In genomic region chr12:47556631-47557030, GRCh38 we compare ENCODE assay signal across 15 cellular contexts.
A peak's percentile ranks its signal among the peaks of the same experiment; 100 is the strongest.
DNase-seq lines count a peak whose midpoint lies in the region; ATAC-seq and TF ChIP-seq lines count a peak whose summit lies in the region.
"Had no signal": no experiment of that assay in that cellular context is flagged by ENCODE, and none has a peak within 500 bp of the region (broad histone marks: within the 10 kb centered on the region; RNA-seq: fewer than 3 reads in every experiment).

No MANE protein-coding gene starts in this region.

- H3K27me3 Mint-ChIP-seq in GM23338 (ENCODE audit: insufficient read depth, low read depth, poor library complexity) (no peaks in the 10 kb centered on the region), neural progenitor cell (ENCODE audit: insufficient read depth, low read depth) (peaks cover 2% of the 10 kb centered on the region)

- no peak for TF ChIP-seq CTCF in GM23338 (conservative IDR thresholded peaks at IDR 0.05; ENCODE audit: low read depth in 2 of 2)
- TF ChIP-seq CTCF in neural progenitor cell (IDR thresholded peaks at IDR 0.05): no peak
- no peak for TF ChIP-seq CTCF in PC-9 (conservative IDR thresholded peaks at IDR 0.05)

- H3K9ac ChIP-seq in neural progenitor cell: no peak overlapping the region
- H3K9ac ChIP-seq: BLaER1 treated with 17β-estradiol and CSF1 and Interleukin-3, amounts not matched to agents 10 nM and 100 nM had no signal

- POLR2A ChIA-PET in PC-9 (lab: Charles Lee; ENCODE audit: unreplicated experiment): no interaction called here

- peaks cover 10% of the 10 kb centered on the region; the same call in 1 of the 2 replicates for H3K9me2 ChIP-seq in GM23338 (ENCODE audit: insufficient read depth)
- H3K9me2 ChIP-seq in PC-9 (ENCODE audit: insufficient read depth): 0 out of 2 replicates have a peak, but pooled peaks cover 3% of the 10 kb centered on the region

- peak overlapping the region; percentile 7; the same call in 1 of the 2 replicates for H2AFZ ChIP-seq in GM23338
- peak overlapping the region; percentile 18 for H2AFZ ChIP-seq in neural progenitor cell (replicated peaks)
- no peak overlapping the region for H2AFZ ChIP-seq in PC-9

- H3F3A ChIP-seq in GM23338 (replicated peaks; ENCODE audit: low read depth) (no peaks in the 10 kb centered on the region), neural progenitor cell (ENCODE audit: low read depth) (no peaks in the 10 kb centered on the region), PC-9 (ENCODE audit: insufficient read depth, low read depth) (no peaks in the 10 kb centered on the region)

- H3K27me3 ChIP-seq in GM23338 (ENCODE audit: insufficient read depth) (no peaks in the 10 kb centered on the region), neural progenitor cell (no peaks in the 10 kb centered on the region), PC-9 (ENCODE audit: insufficient read depth, low read depth) (no peaks in the 10 kb centered on the region)
- H3K27me3 ChIP-seq: BLaER1 treated with 17β-estradiol and CSF1 and Interleukin-3, amounts not matched to agents 10 nM and 100 nM had no signal

- H4K20me1 ChIP-seq in GM23338 (replicated peaks; ENCODE audit: insufficient read depth) (no peaks in the 10 kb centered on the region), neural progenitor cell (ENCODE audit: low read depth) (no peaks in the 10 kb centered on the region), PC-9 (ENCODE audit: insufficient read depth) (no peaks in the 10 kb centered on the region)
- H4K20me1 ChIP-seq: BLaER1 treated with 17β-estradiol and CSF1 and Interleukin-3, amounts not matched to agents 10 nM and 100 nM had no signal

- intact Hi-C loops in PC-9 (cut with micrococcal nuclease; ENCODE audit: unreplicated experiment): no loop called here

- DNase-seq in GM23338 (ENCODE audit: low spot score) (no peak), astrocyte of the hippocampus (ENCODE audit: low read depth, low spot score) (peak; percentile 13), neural progenitor cell (ENCODE audit: low spot score) (peak; percentile 35), PC-9 (no peak)
- DNase-seq: DND-41; H7; NCI-H187; NCI-H524 treated with DMSO at 0.1 percent for 48 hours; NK-92 treated with Interleukin-12 subunit alpha and Interleukin-12 subunit beta, amount 100 ng/mL, for 24 hours; SHP77 treated with DMSO at 0.1 percent for 48 hours had no signal

- H3K27ac Mint-ChIP-seq in GM23338 (no peak overlapping the region; the same call in 1 of the 2 replicates), neural progenitor cell (no peak overlapping the region)

- peaks cover 20% of the 10 kb centered on the region for H3K36me3 Mint-ChIP-seq in GM23338 (ENCODE audit: low read depth)
- H3K36me3 Mint-ChIP-seq in neural progenitor cell: no peaks in the 10 kb centered on the region

- CTCF ChIA-PET in PC-9 (lab: Charles Lee): no interaction called here

- no peaks in the 10 kb centered on the region for H3K4me1 ChIP-seq in GM23338 (ENCODE audit: insufficient read depth)
- H3K4me1 ChIP-seq in neural progenitor cell: peaks cover 15% of the 10 kb centered on the region
- no peaks in the 10 kb centered on the region for H3K4me1 ChIP-seq in PC-9 (replicated peaks; ENCODE audit: insufficient read depth)
- H3K4me1 ChIP-seq: BLaER1 treated with 17β-estradiol and CSF1 and Interleukin-3, amounts not matched to agents 10 nM and 100 nM had no signal

- H3K36me3 ChIP-seq in GM23338 (ENCODE audit: insufficient read depth): peaks cover 15% of the 10 kb centered on the region
- no peaks in the 10 kb centered on the region for H3K36me3 ChIP-seq in neural progenitor cell
- H3K36me3 ChIP-seq in PC-9 (ENCODE audit: low read depth): no peaks in the 10 kb centered on the region
- H3K36me3 ChIP-seq: BLaER1 treated with 17β-estradiol and CSF1 and Interleukin-3, amounts not matched to agents 10 nM and 100 nM had no signal

- peak; percentile 44; the same call in 2 of the 3 replicates for ATAC-seq in GM23338
- peak; percentile 80 for ATAC-seq in esophagus mucosa
- ATAC-seq in GM18502 (IDR thresholded peaks at IDR 0.05; ENCODE audit: poor library complexity, unreplicated experiment): no peak
- no peak for ATAC-seq in GM18909 (IDR thresholded peaks at IDR 0.05; ENCODE audit: poor library complexity, unreplicated experiment)
- no peak for ATAC-seq in GM18867 (IDR thresholded peaks at IDR 0.05; ENCODE audit: unreplicated experiment)

- H3K4me1 Mint-ChIP-seq in GM23338: peaks cover 4% of the 10 kb centered on the region
- H3K4me1 Mint-ChIP-seq in neural progenitor cell: peaks cover 7% of the 10 kb centered on the region

- H3K9me3 Mint-ChIP-seq in GM23338 (peaks cover 23% of the 10 kb centered on the region), neural progenitor cell (peaks cover 13% of the 10 kb centered on the region)

- H3K4me2 ChIP-seq in GM23338: no peak overlapping the region
- no peak overlapping the region for H3K4me2 ChIP-seq in neural progenitor cell
- H3K4me2 ChIP-seq in PC-9: no peak overlapping the region
- H3K4me2 ChIP-seq: BLaER1 treated with 17β-estradiol and CSF1 and Interleukin-3, amounts not matched to agents 10 nM and 100 nM had no signal

- H3K9me3 ChIP-seq in neural progenitor cell (ENCODE audit: low read depth) (no peaks in the 10 kb centered on the region), PC-9 (ENCODE audit: insufficient read depth, low read depth) (peaks cover 17% of the 10 kb centered on the region)

- H3K27ac ChIP-seq in GM23338 (ENCODE audit: low read depth) (no peak overlapping the region), neural progenitor cell (peak overlapping the region; percentile 39), PC-9 (no peak overlapping the region)
- H3K27ac ChIP-seq: BLaER1 treated with 17β-estradiol and CSF1 and Interleukin-3, amounts not matched to agents 10 nM and 100 nM had no signal

- no peak overlapping the region for H3K4me3 ChIP-seq in GM23338
- no peak overlapping the region for H3K4me3 ChIP-seq in neural progenitor cell
- H3K4me3 ChIP-seq in PC-9: no peak overlapping the region
- H3K4me3 ChIP-seq: BLaER1 treated with 17β-estradiol and CSF1 and Interleukin-3, amounts not matched to agents 10 nM and 100 nM had no signal

- BruUV-seq in PC-9 (replicated peaks; lab: Mats Ljungman, UMichigan): no TSS peak

- no peaks in the 10 kb centered on the region for H3K79me2 ChIP-seq in GM23338 (replicated peaks; ENCODE audit: insufficient read depth)
- no peaks in the 10 kb centered on the region for H3K79me2 ChIP-seq in neural progenitor cell (ENCODE audit: low read depth)
- no peaks in the 10 kb centered on the region for H3K79me2 ChIP-seq in PC-9 (ENCODE audit: low read depth)

- H3K4me3 Mint-ChIP-seq in GM23338: no peak overlapping the region
- no peak overlapping the region for H3K4me3 Mint-ChIP-seq in neural progenitor cell

TF ChIP-seq in GM23338, 12 proteins besides CTCF, POLR2A, EP300 and RAD21:
- no peak for TF ChIP-seq ZNF462 (CRISPR knock-in tag; IDR thresholded peaks at IDR 0.05)

Comparison
In these comparisons a context has a peak if more than half of its experiments do, and no peak if none do; other contexts are left out.
1. ATAC-seq: peak in GM23338 (single experiment) and esophagus mucosa (single experiment); none in GM18502 (single experiment), GM18909 (single experiment) and GM18867 (single experiment).
2. DNase-seq: peak in astrocyte of the hippocampus (single experiment) and neural progenitor cell (single experiment); none in GM23338 (single experiment) and PC-9 (0 of 2).